ENCODE assay signal across 13 cellular contexts in the genomic region with DNA sequence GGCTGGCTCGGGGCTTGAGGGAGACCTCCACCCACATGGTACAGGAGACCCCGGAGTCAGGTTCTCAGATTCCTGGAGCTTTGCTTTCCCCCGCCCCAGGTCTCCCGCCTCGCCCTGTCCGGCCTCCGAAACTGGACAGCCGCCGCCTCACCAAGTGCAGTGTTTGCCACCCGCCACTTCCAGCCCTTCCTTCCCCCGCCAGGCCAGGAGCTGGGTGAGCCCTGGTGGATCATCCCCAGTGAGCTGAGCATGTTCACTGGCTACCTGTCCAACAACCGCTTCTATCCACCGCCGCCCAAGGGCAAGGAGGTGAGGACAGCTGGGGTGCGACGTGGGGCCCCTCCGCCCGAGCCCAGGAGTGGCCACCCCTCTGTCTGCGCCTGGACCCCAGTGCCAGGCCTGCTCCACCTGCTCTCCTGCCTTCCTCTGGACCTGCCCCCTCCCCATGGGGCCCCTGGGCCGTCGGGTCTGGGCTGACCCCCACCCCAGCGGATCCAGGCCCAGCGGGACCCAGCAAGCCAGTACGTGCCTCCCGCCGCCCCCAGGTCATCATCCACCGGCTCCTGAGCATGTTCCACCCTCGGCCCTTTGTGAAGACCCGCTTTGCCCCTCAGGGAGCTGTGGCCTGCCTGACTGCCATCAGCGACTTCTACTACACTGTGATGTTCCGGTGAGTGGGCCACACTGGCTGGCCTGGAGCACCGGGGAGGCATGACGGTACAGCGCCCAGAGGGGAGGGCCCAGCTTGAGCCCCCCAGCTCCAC. TPM values are rescaled to one million over a fixed set of nuclear protein-coding genes. Genes with fewer than 3 reads are reported as not detected.
"Had no signal": no experiment of that assay in that cellular context is flagged by ENCODE, and none has a peak within 500 bp of the region (broad histone marks: within the 10 kb centered on the region; RNA-seq: fewer than 3 reads in every experiment).

No MANE protein-coding gene starts in this region.

- H3K27ac ChIP-seq: transverse colon, vagina had no signal

- H3K27me3 ChIP-seq: cardiac muscle cell, transverse colon, vagina had no signal

- H3K4me1 Mint-ChIP-seq: natural killer cell had no signal

- H3K36me3 ChIP-seq: transverse colon had no signal

- H3K36me3 Mint-ChIP-seq: natural killer cell had no signal

- H3K4me3 ChIP-seq: cardiac muscle cell, transverse colon, vagina had no signal

- H3K27ac Mint-ChIP-seq: natural killer cell; T-helper 2 cell treated with Interferon-gamma antibody and Interleukin-4, amounts not matched to agents 5 μg/mL and 100 μg/mL, for 36 hours had no signal

- H3K4me3 Mint-ChIP-seq: natural killer cell; T-helper 2 cell treated with Interferon-gamma antibody and Interleukin-4, amounts not matched to agents 5 μg/mL and 100 μg/mL, for 36 hours had no signal

- H3K9me3 Mint-ChIP-seq: natural killer cell; T-helper 2 cell treated with Interferon-gamma antibody and Interleukin-4, amounts not matched to agents 5 μg/mL and 100 μg/mL, for 36 hours had no signal

- ATAC-seq: activated CD4-positive, CD25-positive, alpha-beta regulatory T cell treated with anti-CD3 and anti-CD28 coated beads, Interleukin-2, amount 50 U/mL, for 24 hours; natural killer cell; sciatic nerve had no signal

- H3K9me3 ChIP-seq: transverse colon, vagina had no signal

- DNase-seq: activated CD4-positive, alpha-beta T cell treated with anti-CD3 and anti-CD28 coated beads, Interleukin-2, amount 50 U/mL, for 1 hour; activated naive CD4-positive, alpha-beta T cell treated with Interleukin-2 at 50 U/mL for 16 hours; activated T-cell treated with anti-CD3 and anti-CD28 coated beads for 4 hours; hippocampal formation; mesendoderm; natural killer cell; SW 1271; transverse colon had no signal

RNA-seq across cellular contexts. Expression of gene AUNIP, which starts 50.6 kb away (rescaled TPM):
- total RNA-seq: sciatic nerve had no signal
